ENCODE assay signal across 1 cellular context in the genomic region with DNA sequence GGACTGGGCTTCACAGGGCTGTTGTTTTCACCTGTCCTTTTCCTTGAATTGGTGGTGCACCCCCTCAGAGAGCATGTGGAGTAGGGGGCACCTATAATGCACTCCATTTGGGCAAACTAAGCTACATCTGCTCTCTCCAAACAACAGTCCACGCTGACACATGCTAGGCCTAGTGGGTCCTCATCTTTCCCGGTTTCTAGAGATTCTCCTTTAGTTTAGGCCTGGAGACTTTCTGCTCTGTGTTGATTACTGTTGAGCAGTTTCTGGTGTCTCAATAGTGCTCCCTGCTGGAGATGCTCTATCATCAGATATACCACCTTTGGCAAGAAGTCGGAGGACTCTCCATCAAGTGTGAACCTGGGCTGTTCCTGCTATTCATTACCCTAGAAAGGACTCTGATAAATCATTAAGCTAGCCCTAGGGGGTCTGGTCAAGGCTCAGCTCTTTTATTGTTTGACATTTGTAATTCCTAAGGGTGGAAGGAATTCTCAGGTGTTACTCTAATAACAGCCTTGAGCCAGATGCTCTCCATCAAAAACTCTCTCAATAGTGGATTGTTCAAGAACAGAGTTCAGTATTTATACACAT.
TF ChIP-seq lines count a peak whose summit lies in the region.

No MANE protein-coding gene starts in this region.

TF ChIP-seq in K562, 482 proteins besides CTCF, POLR2A, EP300 and RAD21 (continued from another document and continues in another):
- TF ChIP-seq RNF219 (CRISPR knock-in tag; IDR thresholded peaks at IDR 0.05) (no peak), L3MBTL2 (IDR thresholded peaks at IDR 0.05) (peak; percentile 34), PRMT5 (CRISPR knock-in tag; IDR thresholded peaks at IDR 0.05) (no peak), RBBP5 (IDR thresholded peaks at IDR 0.05; ENCODE audit: borderline replicate concordance, insufficient read depth, low read length, poor library complexity, severe bottlenecking) (no peak), ZNF77 (CRISPR knock-in tag; IDR thresholded peaks at IDR 0.05) (no peak), ZNF184 (CRISPR knock-in tag; IDR thresholded peaks at IDR 0.05) (no peak), ATF1 (CRISPR knock-in tag; IDR thresholded peaks at IDR 0.05) (no peak), ATF1 (tag; IDR thresholded peaks at IDR 0.05) (0 out of 2 replicates have a peak, but pooled peaks have one; percentile 22), HNRNPH1 (optimal IDR thresholded peaks at IDR 0.05; ENCODE audit: low read depth, low read length) (no peak), ZNF347 (CRISPR knock-in tag; IDR thresholded peaks at IDR 0.05; ENCODE audit: low read depth) (no peak), NR3C1 (CRISPR knock-in tag; IDR thresholded peaks at IDR 0.05) (no peak), ARID2 (IDR thresholded peaks at IDR 0.05) (0 out of 2 replicates have a peak, but pooled peaks have one; percentile 59), SMC3 (conservative IDR thresholded peaks at IDR 0.05; ENCODE audit: insufficient read depth, low read depth, low read length) (peak; percentile 95), TAF9B (IDR thresholded peaks at IDR 0.05; ENCODE audit: partially characterized antibody) (no peak), TGIF2 (CRISPR knock-in tag; IDR thresholded peaks at IDR 0.05) (no peak), ZNF561 (CRISPR knock-in tag; conservative IDR thresholded peaks at IDR 0.05) (no peak), ZNF79 (CRISPR knock-in tag; IDR thresholded peaks at IDR 0.05; ENCODE audit: low read depth) (no peak), SMARCC2 (IDR thresholded peaks at IDR 0.05; ENCODE audit: low read depth) (no peak), PHB (CRISPR knock-in tag; IDR thresholded peaks at IDR 0.05) (no peak), HBP1 (CRISPR knock-in tag; IDR thresholded peaks at IDR 0.05) (no peak), TEAD4 (IDR thresholded peaks at IDR 0.05; ENCODE audit: low read length) (no peak), TEAD4 (CRISPR knock-in tag; IDR thresholded peaks at IDR 0.05; ENCODE audit: borderline replicate concordance) (no peak), ZNF589 (CRISPR knock-in tag; IDR thresholded peaks at IDR 0.05; ENCODE audit: low read depth) (no peak), ZMIZ1 (IDR thresholded peaks at IDR 0.05; ENCODE audit: low read depth in 2 of 2, low read length in 2 of 2) (0 out of 4 replicates have a peak, but pooled peaks of 1 of the 2 experiments have one; percentile 29), HCFC1 (IDR thresholded peaks at IDR 0.05; ENCODE audit: low read depth, low read length) (0 out of 2 replicates have a peak, but pooled peaks have one; percentile 18), POLR2H (tag; IDR thresholded peaks at IDR 0.05; ENCODE audit: low read depth) (no peak), GABPB1 (CRISPR knock-in tag; IDR thresholded peaks at IDR 0.05) (no peak), GTF2E2 (tag; IDR thresholded peaks at IDR 0.05) (no peak), ZNF121 (CRISPR knock-in tag; conservative IDR thresholded peaks at IDR 0.05) (no peak), GATA2 (CRISPR knock-in tag; IDR thresholded peaks at IDR 0.05) (peak; percentile 62)
- TF ChIP-seq, protein P1, sequence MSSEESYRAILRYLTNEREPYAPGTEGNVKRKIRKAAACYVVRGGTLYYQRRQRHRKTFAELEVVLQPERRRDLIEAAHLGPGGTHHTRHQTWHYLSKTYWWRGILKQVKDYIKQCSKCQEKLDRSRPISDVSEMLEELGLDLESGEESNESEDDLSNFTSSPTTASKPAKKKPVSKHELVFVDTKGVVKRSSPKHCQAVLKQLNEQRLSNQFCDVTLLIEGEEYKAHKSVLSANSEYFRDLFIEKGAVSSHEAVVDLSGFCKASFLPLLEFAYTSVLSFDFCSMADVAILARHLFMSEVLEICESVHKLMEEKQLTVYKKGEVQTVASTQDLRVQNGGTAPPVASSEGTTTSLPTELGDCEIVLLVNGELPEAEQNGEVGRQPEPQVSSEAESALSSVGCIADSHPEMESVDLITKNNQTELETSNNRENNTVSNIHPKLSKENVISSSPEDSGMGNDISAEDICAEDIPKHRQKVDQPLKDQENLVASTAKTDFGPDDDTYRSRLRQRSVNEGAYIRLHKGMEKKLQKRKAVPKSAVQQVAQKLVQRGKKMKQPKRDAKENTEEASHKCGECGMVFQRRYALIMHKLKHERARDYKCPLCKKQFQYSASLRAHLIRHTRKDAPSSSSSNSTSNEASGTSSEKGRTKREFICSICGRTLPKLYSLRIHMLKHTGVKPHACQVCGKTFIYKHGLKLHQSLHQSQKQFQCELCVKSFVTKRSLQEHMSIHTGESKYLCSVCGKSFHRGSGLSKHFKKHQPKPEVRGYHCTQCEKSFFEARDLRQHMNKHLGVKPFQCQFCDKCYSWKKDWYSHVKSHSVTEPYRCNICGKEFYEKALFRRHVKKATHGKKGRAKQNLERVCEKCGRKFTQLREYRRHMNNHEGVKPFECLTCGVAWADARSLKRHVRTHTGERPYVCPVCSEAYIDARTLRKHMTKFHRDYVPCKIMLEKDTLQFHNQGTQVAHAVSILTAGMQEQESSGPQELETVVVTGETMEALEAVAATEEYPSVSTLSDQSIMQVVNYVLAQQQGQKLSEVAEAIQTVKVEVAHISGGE (CRISPR knock-in tag; IDR thresholded peaks at IDR 0.05) = no peak
- TF ChIP-seq, protein P2, sequence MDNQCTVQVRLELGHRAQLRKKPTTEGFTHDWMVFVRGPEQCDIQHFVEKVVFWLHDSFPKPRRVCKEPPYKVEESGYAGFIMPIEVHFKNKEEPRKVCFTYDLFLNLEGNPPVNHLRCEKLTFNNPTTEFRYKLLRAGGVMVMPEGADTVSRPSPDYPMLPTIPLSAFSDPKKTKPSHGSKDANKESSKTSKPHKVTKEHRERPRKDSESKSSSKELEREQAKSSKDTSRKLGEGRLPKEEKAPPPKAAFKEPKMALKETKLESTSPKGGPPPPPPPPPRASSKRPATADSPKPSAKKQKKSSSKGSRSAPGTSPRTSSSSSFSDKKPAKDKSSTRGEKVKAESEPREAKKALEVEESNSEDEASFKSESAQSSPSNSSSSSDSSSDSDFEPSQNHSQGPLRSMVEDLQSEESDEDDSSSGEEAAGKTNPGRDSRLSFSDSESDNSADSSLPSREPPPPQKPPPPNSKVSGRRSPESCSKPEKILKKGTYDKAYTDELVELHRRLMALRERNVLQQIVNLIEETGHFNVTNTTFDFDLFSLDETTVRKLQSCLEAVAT (IDR thresholded peaks at IDR 0.05) = no peak
- TF ChIP-seq, protein P3, sequence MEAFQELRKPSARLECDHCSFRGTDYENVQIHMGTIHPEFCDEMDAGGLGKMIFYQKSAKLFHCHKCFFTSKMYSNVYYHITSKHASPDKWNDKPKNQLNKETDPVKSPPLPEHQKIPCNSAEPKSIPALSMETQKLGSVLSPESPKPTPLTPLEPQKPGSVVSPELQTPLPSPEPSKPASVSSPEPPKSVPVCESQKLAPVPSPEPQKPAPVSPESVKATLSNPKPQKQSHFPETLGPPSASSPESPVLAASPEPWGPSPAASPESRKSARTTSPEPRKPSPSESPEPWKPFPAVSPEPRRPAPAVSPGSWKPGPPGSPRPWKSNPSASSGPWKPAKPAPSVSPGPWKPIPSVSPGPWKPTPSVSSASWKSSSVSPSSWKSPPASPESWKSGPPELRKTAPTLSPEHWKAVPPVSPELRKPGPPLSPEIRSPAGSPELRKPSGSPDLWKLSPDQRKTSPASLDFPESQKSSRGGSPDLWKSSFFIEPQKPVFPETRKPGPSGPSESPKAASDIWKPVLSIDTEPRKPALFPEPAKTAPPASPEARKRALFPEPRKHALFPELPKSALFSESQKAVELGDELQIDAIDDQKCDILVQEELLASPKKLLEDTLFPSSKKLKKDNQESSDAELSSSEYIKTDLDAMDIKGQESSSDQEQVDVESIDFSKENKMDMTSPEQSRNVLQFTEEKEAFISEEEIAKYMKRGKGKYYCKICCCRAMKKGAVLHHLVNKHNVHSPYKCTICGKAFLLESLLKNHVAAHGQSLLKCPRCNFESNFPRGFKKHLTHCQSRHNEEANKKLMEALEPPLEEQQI (IDR thresholded peaks at IDR 0.05) = no peak
- TF ChIP-seq, protein P4, sequence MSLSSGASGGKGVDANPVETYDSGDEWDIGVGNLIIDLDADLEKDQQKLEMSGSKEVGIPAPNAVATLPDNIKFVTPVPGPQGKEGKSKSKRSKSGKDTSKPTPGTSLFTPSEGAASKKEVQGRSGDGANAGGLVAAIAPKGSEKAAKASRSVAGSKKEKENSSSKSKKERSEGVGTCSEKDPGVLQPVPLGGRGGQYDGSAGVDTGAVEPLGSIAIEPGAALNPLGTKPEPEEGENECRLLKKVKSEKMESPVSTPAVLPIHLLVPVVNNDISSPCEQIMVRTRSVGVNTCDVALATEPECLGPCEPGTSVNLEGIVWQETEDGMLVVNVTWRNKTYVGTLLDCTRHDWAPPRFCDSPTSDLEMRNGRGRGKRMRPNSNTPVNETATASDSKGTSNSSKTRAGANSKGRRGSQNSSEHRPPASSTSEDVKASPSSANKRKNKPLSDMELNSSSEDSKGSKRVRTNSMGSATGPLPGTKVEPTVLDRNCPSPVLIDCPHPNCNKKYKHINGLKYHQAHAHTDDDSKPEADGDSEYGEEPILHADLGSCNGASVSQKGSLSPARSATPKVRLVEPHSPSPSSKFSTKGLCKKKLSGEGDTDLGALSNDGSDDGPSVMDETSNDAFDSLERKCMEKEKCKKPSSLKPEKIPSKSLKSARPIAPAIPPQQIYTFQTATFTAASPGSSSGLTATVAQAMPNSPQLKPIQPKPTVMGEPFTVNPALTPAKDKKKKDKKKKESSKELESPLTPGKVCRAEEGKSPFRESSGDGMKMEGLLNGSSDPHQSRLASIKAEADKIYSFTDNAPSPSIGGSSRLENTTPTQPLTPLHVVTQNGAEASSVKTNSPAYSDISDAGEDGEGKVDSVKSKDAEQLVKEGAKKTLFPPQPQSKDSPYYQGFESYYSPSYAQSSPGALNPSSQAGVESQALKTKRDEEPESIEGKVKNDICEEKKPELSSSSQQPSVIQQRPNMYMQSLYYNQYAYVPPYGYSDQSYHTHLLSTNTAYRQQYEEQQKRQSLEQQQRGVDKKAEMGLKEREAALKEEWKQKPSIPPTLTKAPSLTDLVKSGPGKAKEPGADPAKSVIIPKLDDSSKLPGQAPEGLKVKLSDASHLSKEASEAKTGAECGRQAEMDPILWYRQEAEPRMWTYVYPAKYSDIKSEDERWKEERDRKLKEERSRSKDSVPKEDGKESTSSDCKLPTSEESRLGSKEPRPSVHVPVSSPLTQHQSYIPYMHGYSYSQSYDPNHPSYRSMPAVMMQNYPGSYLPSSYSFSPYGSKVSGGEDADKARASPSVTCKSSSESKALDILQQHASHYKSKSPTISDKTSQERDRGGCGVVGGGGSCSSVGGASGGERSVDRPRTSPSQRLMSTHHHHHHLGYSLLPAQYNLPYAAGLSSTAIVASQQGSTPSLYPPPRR (CRISPR knock-in tag; IDR thresholded peaks at IDR 0.05; ENCODE audit: borderline replicate concordance) = no peak
